Comparison of ENCODE assay signal across 11 cellular contexts in the genomic region with DNA sequence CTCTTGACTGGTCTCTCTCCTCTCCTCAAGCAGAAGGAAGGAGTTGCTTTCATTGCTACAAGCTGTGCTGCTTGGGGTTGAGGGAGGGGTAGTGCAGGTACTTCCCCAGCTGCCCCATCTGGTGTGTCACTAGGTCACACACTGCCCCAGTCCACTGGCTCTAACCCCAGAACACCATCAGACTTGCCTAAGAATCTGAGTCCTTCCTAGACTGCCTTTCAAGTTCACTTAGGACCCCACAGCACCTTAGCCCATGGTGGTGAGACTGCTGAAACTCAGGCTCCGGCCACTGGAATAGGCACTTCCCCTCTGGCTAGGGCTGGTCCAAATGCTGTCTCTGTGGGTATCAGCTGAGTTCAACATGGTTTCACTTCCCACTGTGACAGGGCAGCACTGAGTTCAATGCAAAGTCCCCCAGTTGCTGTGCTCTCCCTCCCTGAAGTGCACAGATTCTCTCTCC.
DNase-seq lines count a peak whose midpoint lies in the region; ATAC-seq, FAIRE-seq and TF ChIP-seq lines count a peak whose summit lies in the region.
"Had no signal": no experiment of that assay in that cellular context is flagged by ENCODE, and none has a peak within 500 bp of the region (broad histone marks: within the 10 kb centered on the region; RNA-seq: fewer than 3 reads in every experiment).

No MANE protein-coding gene starts in this region.

- FAIRE-seq in frontal cortex (lab: Jason Lieb, UNC), result no peak

- no peaks in the 10 kb centered on the region for H3K9me3 ChIP-seq in testis

- TF ChIP-seq CTCF in testis (IDR thresholded peaks at IDR 0.05) (no peak), dorsolateral prefrontal cortex (IDR thresholded peaks at IDR 0.05 in 54 of 56, conservative IDR thresholded peaks at IDR 0.05 in 2 of 56; ENCODE audit: low read depth in 1 of 56, partially characterized antibody in 56 of 56) (no peak)

- ATAC-seq in GM18498 (IDR thresholded peaks at IDR 0.05; ENCODE audit: unreplicated experiment), result peak; percentile 97
- ATAC-seq in GM19468 (IDR thresholded peaks at IDR 0.05; ENCODE audit: extremely low read depth, unreplicated experiment), result peak; percentile 93
- peak; percentile 88 for ATAC-seq in HG02981 (IDR thresholded peaks at IDR 0.05; ENCODE audit: unreplicated experiment)

- TF ChIP-seq POLR2A in testis (IDR thresholded peaks at IDR 0.05), result no peak

- no peaks in the 10 kb centered on the region for H3K4me1 ChIP-seq in testis
- H3K4me1 ChIP-seq: spleen had no signal

- H3K4me3 ChIP-seq in testis (no peak overlapping the region), dorsolateral prefrontal cortex (no peak overlapping the region)
- H3K4me3 ChIP-seq: spleen had no signal

- DNase-seq in NAMALWA (ENCODE audit: low spot score) (peak; percentile 61), testis (no peak), frontal cortex (ENCODE audit: low spot score in 2 of 2) (no peak), NCI-H446 (lab: John Stamatoyannopoulos, UW) (no peak), dorsolateral prefrontal cortex (no peak)
- DNase-seq: activated naive CD4-positive, alpha-beta T cell treated with anti-CD3 and anti-CD28 coated beads for 36 hours; dermis blood vessel endothelial cell; spleen had no signal

- H3K27me3 ChIP-seq in testis (no peaks in the 10 kb centered on the region), dorsolateral prefrontal cortex (no peaks in the 10 kb centered on the region)

- H3K27ac ChIP-seq in testis (no peak overlapping the region), dorsolateral prefrontal cortex (no peak overlapping the region)

- H3K36me3 ChIP-seq in testis (ENCODE audit: low read depth, missing control alignments), result no peaks in the 10 kb centered on the region
- H3K36me3 ChIP-seq: spleen had no signal

- intact Hi-C loops in testis (cut with DNase I; ENCODE audit: low total_unique reads) (no loop called here), dorsolateral prefrontal cortex (cut with DNase I) (no loop called here)

- WGBS in testis, 2 donors, result 89 to 100% methylated on average over 1 of the region's 1 CpG
